10 cellular contexts compared by ENCODE assay signal in the genomic region with DNA sequence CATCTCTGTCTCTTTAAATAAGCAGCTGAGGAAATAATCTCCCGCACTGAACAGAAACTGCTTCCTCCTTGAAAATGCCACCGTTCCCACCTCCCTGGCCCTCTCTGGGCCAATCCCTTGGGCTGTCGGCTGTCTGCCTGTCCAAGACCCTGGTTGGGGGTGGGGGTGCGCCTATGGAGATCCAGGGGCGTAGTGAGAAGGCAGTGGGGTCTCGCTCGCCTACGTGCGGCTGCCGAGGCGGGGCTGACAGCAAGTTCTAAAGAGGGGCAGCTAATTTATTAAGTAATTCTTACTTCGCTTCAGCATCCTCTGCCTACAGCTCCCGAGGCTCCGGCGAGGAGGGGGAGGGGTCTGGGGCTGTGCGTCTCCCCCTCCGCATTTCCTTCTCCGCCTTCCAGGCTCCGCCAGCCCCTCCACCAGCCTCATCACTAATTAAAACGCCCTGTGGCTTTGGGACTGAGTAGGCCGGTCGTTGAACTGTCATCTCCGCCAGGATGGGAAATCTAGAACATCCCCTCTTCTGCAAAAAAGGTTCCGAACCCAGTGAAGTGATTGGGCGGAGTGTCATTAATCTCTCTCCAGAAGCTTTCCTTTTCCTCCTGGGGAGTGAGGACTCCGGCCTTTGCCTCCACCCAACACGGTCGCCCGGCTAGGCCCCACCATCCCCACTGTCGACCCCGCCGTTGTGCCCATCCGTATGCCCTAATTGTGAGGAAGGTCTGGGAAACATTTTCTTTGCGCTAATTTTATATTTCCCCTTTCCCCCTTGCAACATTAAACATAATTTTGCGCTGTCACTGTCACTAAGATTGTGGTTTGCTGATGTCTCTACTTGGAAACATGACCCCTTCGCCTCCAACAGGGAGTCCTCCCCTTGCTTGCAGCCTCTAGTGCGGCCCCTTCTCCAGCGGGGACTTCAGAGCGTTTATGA. TPM values are rescaled to one million over a fixed set of nuclear protein-coding genes. Genes with fewer than 3 reads are reported as not detected.
DNase-seq lines count a peak whose midpoint lies in the region; ATAC-seq and TF ChIP-seq lines count a peak whose summit lies in the region.
"Had no signal": no experiment of that assay in that cellular context is flagged by ENCODE, and none has a peak within 500 bp of the region (broad histone marks: within the 10 kb centered on the region; RNA-seq: fewer than 3 reads in every experiment).

No MANE protein-coding gene starts in this region.

- DNase-seq in HFFc6: no peak
- peak; percentile 40 for DNase-seq in brain microvascular endothelial cell
- no peak for DNase-seq in GM19238 (ENCODE audit: insufficient read length, low spot score)
- no peak for DNase-seq in NCI-H1092 (lab: John Stamatoyannopoulos, UW)
- no peak for DNase-seq in stimulated activated effector memory CD8-positive, alpha-beta T cell treated with anti-CD3 and anti-CD28 coated beads, Interleukin-12 subunit alpha, Interleukin-12 subunit beta, amount 100 ng/mL, for 72 hours (ENCODE audit: low spot score in 2 of 2)
- DNase-seq: NCI-H510A had no signal

- H3K4me3 Mint-ChIP-seq in HFFc6: peak overlapping the region; percentile 13
- no peak overlapping the region for H3K4me3 Mint-ChIP-seq in stimulated activated effector memory CD8-positive, alpha-beta T cell treated with anti-CD3 and anti-CD28 coated beads, Interleukin-12 subunit alpha, Interleukin-12 subunit beta, amount 100 ng/mL, for 72 hours

- no peaks in the 10 kb centered on the region for H3K9me3 ChIP-seq in iPS-18a (ENCODE audit: control insufficient read depth, low read depth, low read length)
- no peaks in the 10 kb centered on the region for H3K9me3 ChIP-seq in skeletal muscle tissue (ENCODE audit: control insufficient read depth in 3 of 3, low read length in 3 of 3)

- ATAC-seq in stimulated activated effector memory CD8-positive, alpha-beta T cell treated with anti-CD3 and anti-CD28 coated beads, Interleukin-12 subunit alpha, Interleukin-12 subunit beta, amount 100 ng/mL, for 72 hours: no peak
- ATAC-seq in GM18511 (IDR thresholded peaks at IDR 0.05; ENCODE audit: unreplicated experiment): no peak

- H3K27me3 ChIP-seq in brain microvascular endothelial cell (replicated peaks): no peaks in the 10 kb centered on the region
- peaks cover 100% of the 10 kb centered on the region for H3K27me3 ChIP-seq in iPS-18a (ENCODE audit: control insufficient read depth, insufficient read depth, low read length)
- H3K27me3 ChIP-seq in skeletal muscle tissue (ENCODE audit: control insufficient read depth in 3 of 3, insufficient read depth in 3 of 3, low read length in 3 of 3): peaks cover 0 to 1% (median 0%) of the 10 kb centered on the region in 3 donors

- no peak overlapping the region for H3K9ac ChIP-seq in iPS-18a (ENCODE audit: low read length)
- H3K9ac ChIP-seq in skeletal muscle tissue (ENCODE audit: low read depth in 1 of 3, low read length in 3 of 3): peak overlapping the region; percentile 28 to 69 (median 43)

- H3K27ac ChIP-seq in brain microvascular endothelial cell (peak overlapping the region; percentile 77), iPS-18a (ENCODE audit: low read length) (no peak overlapping the region), skeletal muscle tissue (ENCODE audit: low read depth, low read length) (peak overlapping the region; percentile 44)

- peaks cover 10% of the 10 kb centered on the region for H3K27me3 Mint-ChIP-seq in HFFc6 (ENCODE audit: insufficient read depth)

- in situ Hi-C loops in brain microvascular endothelial cell (cut with HindIII; ENCODE audit: low pct_ligation_motif_present, low sequenced_read_pairs): loop anchor here (25.0 kb wide), 2 partner anchors 1060 to 1310 kb away; no protein-coding TSS in a partner anchor

- peaks cover 57% of the 10 kb centered on the region for H3K36me3 Mint-ChIP-seq in HFFc6 (ENCODE audit: low read depth)
- no peaks in the 10 kb centered on the region for H3K36me3 Mint-ChIP-seq in stimulated activated effector memory CD8-positive, alpha-beta T cell treated with anti-CD3 and anti-CD28 coated beads, Interleukin-12 subunit alpha, Interleukin-12 subunit beta, amount 100 ng/mL, for 72 hours

- H3K4me3 ChIP-seq in brain microvascular endothelial cell (ENCODE audit: low read depth, low read length) (peak overlapping the region; percentile 79), iPS-18a (ENCODE audit: low read length) (peak overlapping the region; percentile 38), skeletal muscle tissue (ENCODE audit: low read length in 3 of 3) (peak overlapping the region in 2 of 3 donors; percentile 15 to 37)

- peaks cover 85% of the 10 kb centered on the region for H3K4me1 Mint-ChIP-seq in HFFc6 (ENCODE audit: low read depth)
- H3K4me1 Mint-ChIP-seq in stimulated activated effector memory CD8-positive, alpha-beta T cell treated with anti-CD3 and anti-CD28 coated beads, Interleukin-12 subunit alpha, Interleukin-12 subunit beta, amount 100 ng/mL, for 72 hours: peaks cover 5% of the 10 kb centered on the region

- peak overlapping the region; percentile 67 for H3K27ac Mint-ChIP-seq in HFFc6
- no peak overlapping the region for H3K27ac Mint-ChIP-seq in stimulated activated effector memory CD8-positive, alpha-beta T cell treated with anti-CD3 and anti-CD28 coated beads, Interleukin-12 subunit alpha, Interleukin-12 subunit beta, amount 100 ng/mL, for 72 hours

- H3K36me3 ChIP-seq in brain microvascular endothelial cell (replicated peaks) (peaks cover 27% of the 10 kb centered on the region), iPS-18a (ENCODE audit: control insufficient read depth, low read depth, low read length) (no peaks in the 10 kb centered on the region), skeletal muscle tissue (ENCODE audit: control insufficient read depth in 3 of 3, insufficient read depth in 3 of 3, low read length in 3 of 3) (no peaks in the 10 kb centered on the region)

- TF ChIP-seq CTCF in HFFc6 (IDR thresholded peaks at IDR 0.05): no peak
- TF ChIP-seq CTCF in brain microvascular endothelial cell (IDR thresholded peaks at IDR 0.05; ENCODE audit: low read depth, low read length, missing control alignments): no peak

- no peaks in the 10 kb centered on the region for H3K9me3 Mint-ChIP-seq in HFFc6
- H3K9me3 Mint-ChIP-seq in stimulated activated effector memory CD8-positive, alpha-beta T cell treated with anti-CD3 and anti-CD28 coated beads, Interleukin-12 subunit alpha, Interleukin-12 subunit beta, amount 100 ng/mL, for 72 hours: no peaks in the 10 kb centered on the region

- peaks cover 36% of the 10 kb centered on the region for H3K4me1 ChIP-seq in iPS-18a (ENCODE audit: control insufficient read depth, low read depth, low read length)
- peaks cover 12 to 16% (median 16%) of the 10 kb centered on the region in 3 donors for H3K4me1 ChIP-seq in skeletal muscle tissue (ENCODE audit: control insufficient read depth in 3 of 3, insufficient read depth in 3 of 3, low read length in 3 of 3)

RNA-seq across cellular contexts. Expression of a gene that starts 16.9 kb away (rescaled TPM):
- total RNA-seq in HFFc6 (2021; fragmentation: NEBNext Ultra II Directional; extraction: Animal tissue kit (Norgen Biotek cat#: 25700)): 100 to 1,000 TPM; 120 to 168 (median 142) TPM
- 12.0 TPM for total RNA-seq in skeletal muscle tissue
- total RNA-seq: mononuclear cell had no signal

Comparison
In these comparisons a context has a peak if more than half of its experiments do, and no peak if none do; other contexts are left out.
1. H3K4me3 ChIP-seq: peak in every context shown above with its lines; median percentile 79 in brain microvascular endothelial cell; 38 in iPS-18a; 26 in skeletal muscle tissue.